Comparison of ENCODE assay signal across 1 cellular context in genomic region chr4:114146947-114147618, GRCh38.
TF ChIP-seq lines count a peak whose summit lies in the region.

No MANE protein-coding gene starts in this region.

TF ChIP-seq in GM12878, 131 proteins besides CTCF, POLR2A, EP300 and RAD21 (continued from another document):
- TF ChIP-seq ZBTB40 (IDR thresholded peaks at IDR 0.05; ENCODE audit: borderline replicate concordance) (peak; percentile 43; the same call in 1 of the 2 replicates), BACH1 (IDR thresholded peaks at IDR 0.05; ENCODE audit: borderline replicate concordance) (no peak), HDAC2 (IDR thresholded peaks at IDR 0.05) (no peak), TCF12 (IDR thresholded peaks at IDR 0.05; ENCODE audit: low read depth, low read length) (no peak), RBBP5 (conservative IDR thresholded peaks at IDR 0.05) (no peak)
